2 cellular contexts compared by ENCODE assay signal in genomic region chr5:139262414-139263139, GRCh38.
TF ChIP-seq lines count a peak whose summit lies in the region.

No MANE protein-coding gene starts in this region.

TF ChIP-seq in A549, 52 proteins besides CTCF, POLR2A, EP300 and RAD21 (continued from another document):
- no peak for TF ChIP-seq PBX3 (IDR thresholded peaks at IDR 0.05)
- peak; percentile 32; the same call in 1 of the 2 replicates for TF ChIP-seq MAX (IDR thresholded peaks at IDR 0.05)
- TF ChIP-seq ESRRA (IDR thresholded peaks at IDR 0.05; ENCODE audit: borderline replicate concordance, low read length), result peak; percentile 80

TF ChIP-seq in HepG2, 621 proteins besides CTCF, POLR2A, EP300 and RAD21 (continued from another document and continues in another):
- TF ChIP-seq EHMT2 (IDR thresholded peaks at IDR 0.05; ENCODE audit: borderline replicate concordance, low read depth, low read length) (no peak), RFXAP (CRISPR knock-in tag; IDR thresholded peaks at IDR 0.05; ENCODE audit: borderline replicate concordance) (0 out of 2 replicates have a peak, but pooled peaks have one; percentile 21), SMC3 (IDR thresholded peaks at IDR 0.05; ENCODE audit: low read length) (peak; percentile 82), ZNF513 (CRISPR knock-in tag; conservative IDR thresholded peaks at IDR 0.05) (no peak), ZSCAN9 (CRISPR knock-in tag; IDR thresholded peaks at IDR 0.05; ENCODE audit: borderline replicate concordance) (no peak), HDAC2 (CRISPR knock-in tag; IDR thresholded peaks at IDR 0.05) (peak; percentile 45; the same call in 1 of the 2 replicates), ATAD3A (CRISPR knock-in tag; IDR thresholded peaks at IDR 0.05) (no peak), KDM3A (CRISPR knock-in tag; IDR thresholded peaks at IDR 0.05; ENCODE audit: low read depth) (peak; percentile 53; the same call in 1 of the 2 replicates), ZNF781 (CRISPR knock-in tag; IDR thresholded peaks at IDR 0.05; ENCODE audit: borderline replicate concordance, not compliant biosample characterization) (no peak), FOXA3 (CRISPR knock-in tag; IDR thresholded peaks at IDR 0.05) (0 out of 2 replicates have a peak, but pooled peaks have one; percentile 8), TIGD3 (CRISPR knock-in tag; IDR thresholded peaks at IDR 0.05; ENCODE audit: borderline replicate concordance) (no peak), KDM5B (CRISPR knock-in tag; IDR thresholded peaks at IDR 0.05; ENCODE audit: borderline replicate concordance) (peak; percentile 48; the same call in 1 of the 2 replicates), ZNF329 (CRISPR knock-in tag; IDR thresholded peaks at IDR 0.05; ENCODE audit: low read depth) (no peak), MIXL1 (CRISPR knock-in tag; IDR thresholded peaks at IDR 0.05) (0 out of 2 replicates have a peak, but pooled peaks have one; percentile 34), KDM1A (CRISPR knock-in tag; IDR thresholded peaks at IDR 0.05) (no peak), KMT2B (CRISPR knock-in tag; IDR thresholded peaks at IDR 0.05) (0 out of 2 replicates have a peak, but pooled peaks have one; percentile 30), ZNF281 (CRISPR knock-in tag; IDR thresholded peaks at IDR 0.05; ENCODE audit: borderline replicate concordance) (peak; percentile 90), ESRRA (CRISPR knock-in tag; IDR thresholded peaks at IDR 0.05; ENCODE audit: low read depth) (peak; percentile 92), ZBTB4 (CRISPR knock-in tag; IDR thresholded peaks at IDR 0.05; ENCODE audit: borderline replicate concordance) (0 out of 2 replicates have a peak, but pooled peaks have one; percentile 34), ZNF687 (CRISPR knock-in tag; IDR thresholded peaks at IDR 0.05) (peak; percentile 66), ZBTB39 (CRISPR knock-in tag; IDR thresholded peaks at IDR 0.05) (no peak), SUZ12 (IDR thresholded peaks at IDR 0.05; ENCODE audit: low read depth, low read length) (no peak), ZNF644 (CRISPR knock-in tag; IDR thresholded peaks at IDR 0.05; ENCODE audit: low read depth) (0 out of 2 replicates have a peak, but pooled peaks have one; percentile 16), ZNF543 (CRISPR knock-in tag; IDR thresholded peaks at IDR 0.05) (no peak), PRPF4 (IDR thresholded peaks at IDR 0.05; ENCODE audit: low read depth, low read length, poor library complexity, severe bottlenecking) (peak; percentile 78), PAXIP1 (CRISPR knock-in tag; conservative IDR thresholded peaks at IDR 0.05) (peak; percentile 19; the same call in 1 of the 2 replicates), CREB1 (IDR thresholded peaks at IDR 0.05) (no peak), CREB1 (CRISPR knock-in tag; IDR thresholded peaks at IDR 0.05) (no peak), FOXO1 (CRISPR knock-in tag; IDR thresholded peaks at IDR 0.05) (0 out of 2 replicates have a peak, but pooled peaks have one; percentile 33), NFIB (CRISPR knock-in tag; IDR thresholded peaks at IDR 0.05; ENCODE audit: borderline replicate concordance) (no peak), ZNF598 (CRISPR knock-in tag; IDR thresholded peaks at IDR 0.05; ENCODE audit: borderline replicate concordance) (peak; percentile 73; the same call in 1 of the 2 replicates), YY1 (IDR thresholded peaks at IDR 0.05; ENCODE audit: insufficient read depth, insufficient replicate concordance, low read depth, low read length) (peak; percentile 63), THRA (CRISPR knock-in tag; IDR thresholded peaks at IDR 0.05; ENCODE audit: borderline replicate concordance) (peak; percentile 44; the same call in 1 of the 2 replicates)
